15 cellular contexts compared by ENCODE assay signal in genomic region chr12:3216097-3216496, GRCh38.
"Had no signal": no experiment of that assay in that cellular context is flagged by ENCODE, and none has a peak within 500 bp of the region (broad histone marks: within the 10 kb centered on the region; RNA-seq: fewer than 3 reads in every experiment).

No MANE protein-coding gene starts in this region.

- H3K36me3 ChIP-seq: colonic mucosa, gastrocnemius medialis had no signal

- H3K27ac ChIP-seq: colonic mucosa, testis had no signal

- FAIRE-seq: endothelial cell of umbilical vein had no signal

- H3K27me3 ChIP-seq: colonic mucosa, gastrocnemius medialis, testis had no signal

- DNase-seq: activated CD4-positive, alpha-beta memory T cell treated with anti-CD3 and anti-CD28 coated beads, Interleukin-2, amount 10 ng/mL, durations not matched to agents 7 days and 5 days; activated gamma-delta T cell treated with Interleukin-2 at 50 U/mL for 16 hours; activated naive CD8-positive, alpha-beta T cell treated with anti-CD3 and anti-CD28 coated beads, Interleukin-2, amount 10 ng/mL, durations not matched to agents 7 days and 5 days; activated T-cell treated with anti-CD3 and anti-CD28 coated beads, Interleukin-2, amount 50 U/mL, for 48 hours; anterior cingulate cortex; colonic mucosa; effector CD4-positive, alpha-beta T cell; gastrocnemius medialis; hippocampal formation; left colon; stimulated activated CD4-positive, alpha-beta T cell treated with anti-CD3 and anti-CD28 coated beads, Interleukin-2, amount 100 ng/mL, for 48 hours; stimulated activated CD8-positive, alpha-beta memory T cell treated with anti-CD3 and anti-CD28 coated beads, Interleukin-4, amount 100 ng/mL, for 48 hours; SW 1271; testis had no signal

- H3K9me3 ChIP-seq: colonic mucosa, gastrocnemius medialis, testis had no signal

- H3K4me3 ChIP-seq: colonic mucosa, gastrocnemius medialis, testis had no signal

- H3K4me1 ChIP-seq: colonic mucosa had no signal

- ATAC-seq: gastrocnemius medialis, left colon had no signal
